ENCODE assay signal across 13 cellular contexts in genomic region chr1:30761312-30762151, GRCh38. TPM values are rescaled to one million over a fixed set of nuclear protein-coding genes. Genes with fewer than 3 reads are reported as not detected.
DNase-seq lines count a peak whose midpoint lies in the region; ATAC-seq, FAIRE-seq and TF ChIP-seq lines count a peak whose summit lies in the region.
"Had no signal": no experiment of that assay in that cellular context is flagged by ENCODE, and none has a peak within 500 bp of the region (broad histone marks: within the 10 kb centered on the region; RNA-seq: fewer than 3 reads in every experiment).

No MANE protein-coding gene starts in this region.

- H3K4me1 Mint-ChIP-seq in activated CD8-positive, alpha-beta T cell treated with anti-CD3 and anti-CD28 coated beads for 36 hours (ENCODE audit: low read depth) = peaks cover 84% of the 10 kb centered on the region

- intact Hi-C loops in activated CD8-positive, alpha-beta T cell treated with anti-CD3 and anti-CD28 coated beads for 36 hours (cut with micrococcal nuclease) = no loop called here

- no peak overlapping the region for H3K4me3 Mint-ChIP-seq in activated CD8-positive, alpha-beta T cell treated with anti-CD3 and anti-CD28 coated beads for 36 hours

- TF ChIP-seq POLR2A in GM12891 (IDR thresholded peaks at IDR 0.05; ENCODE audit: low read depth, low read length) = no peak

- H3K27ac Mint-ChIP-seq in activated CD8-positive, alpha-beta T cell treated with anti-CD3 and anti-CD28 coated beads for 36 hours = peak overlapping the region; percentile 81

- DNase-seq in AG20443 (ENCODE audit: low spot score) (peak; percentile 81), GM12891 (ENCODE audit: insufficient read length, low spot score) (no peak), medulla oblongata (ENCODE audit: extremely low spot score) (peak; percentile 43), NCI-H510A treated with DMSO at 0.1 percent for 48 hours (lab: John Stamatoyannopoulos, UW) (no peak), GM19238 (ENCODE audit: insufficient read length, low spot score) (no peak), NCI-H748 treated with DMSO at 0.1 percent for 48 hours (lab: John Stamatoyannopoulos, UW) (no peak)
- peak; percentile 38 for DNase-seq in activated CD8-positive, alpha-beta T cell treated with anti-CD3 and anti-CD28 coated beads for 36 hours
- no peak for DNase-seq in effector CD4-positive, alpha-beta T cell
- DNase-seq: activated CD4-positive, alpha-beta T cell treated with anti-CD3 and anti-CD28 coated beads, Interleukin-2, amount 50 U/mL, for 48 hours; left colon; NCI-H526 treated with DMSO at 0.1 percent for 48 hours; stimulated activated CD4-positive, alpha-beta T cell treated with anti-CD3 and anti-CD28 coated beads, Interleukin-2, amount 100 ng/mL, for 48 hours had no signal

- no peaks in the 10 kb centered on the region for H3K9me3 Mint-ChIP-seq in activated CD8-positive, alpha-beta T cell treated with anti-CD3 and anti-CD28 coated beads for 36 hours

- peaks cover 2% of the 10 kb centered on the region for H3K36me3 Mint-ChIP-seq in activated CD8-positive, alpha-beta T cell treated with anti-CD3 and anti-CD28 coated beads for 36 hours (ENCODE audit: low read depth)

- POLR2A ChIA-PET in activated CD8-positive, alpha-beta T cell treated with anti-CD3 and anti-CD28 coated beads for 36 hours (lab: Charles Lee) = interaction anchor here (0.9 to 24.0 kb wide), 4 partner anchors 10 to 535 kb away, joined by 3 to 671 read pairs (median 7); partner anchors contain the start of genes LAPTM5, MATN1, SNRNP40 and ZCCHC17

- peak; percentile 94 for FAIRE-seq in GM12891 (lab: Jason Lieb, UNC)
- FAIRE-seq: D721Med had no signal

- H3K27me3 Mint-ChIP-seq in activated CD8-positive, alpha-beta T cell treated with anti-CD3 and anti-CD28 coated beads for 36 hours = no peaks in the 10 kb centered on the region

- TF ChIP-seq CTCF in activated CD8-positive, alpha-beta T cell treated with anti-CD3 and anti-CD28 coated beads for 36 hours (IDR thresholded peaks at IDR 0.05) = no peak

- ATAC-seq in activated CD8-positive, alpha-beta T cell treated with anti-CD3 and anti-CD28 coated beads for 36 hours = no peak

- CTCF ChIA-PET in activated CD8-positive, alpha-beta T cell treated with anti-CD3 and anti-CD28 coated beads for 36 hours (lab: Charles Lee) = interaction anchor here (0.7 to 15.2 kb wide), 10 partner anchors 9 to 184 kb away, joined by 3 to 186 read pairs (median 5); partner anchors contain the start of gene MATN1

TF ChIP-seq in GM12891, 5 proteins besides CTCF, POLR2A, EP300 and RAD21:
- no peak for TF ChIP-seq SPI1 (IDR thresholded peaks at IDR 0.05; ENCODE audit: low read depth, low read length)
- TF ChIP-seq POU2F2 (IDR thresholded peaks at IDR 0.05; ENCODE audit: low read depth, low read length) = no peak
- TF ChIP-seq TAF1 (IDR thresholded peaks at IDR 0.05; ENCODE audit: low read depth, low read length) = no peak; the same call in 1 of the 2 replicates
- TF ChIP-seq POLR2AphosphoS5 (IDR thresholded peaks at IDR 0.05; ENCODE audit: low read depth, low read length) = no peak
- TF ChIP-seq PAX5 (IDR thresholded peaks at IDR 0.05; ENCODE audit: insufficient read depth, low read length, severe bottlenecking) = no peak

RNA-seq across cellular contexts. Expression of gene LAPTM5, which starts 4.0 kb away (rescaled TPM):
- 479 TPM for polyA plus RNA-seq in GM12891 (2012; ENCODE audit: low read depth, missing spikeins)
- total RNA-seq in activated CD8-positive, alpha-beta T cell treated with anti-CD3 and anti-CD28 coated beads for 36 hours = 100 to 1,000 TPM; 229 to 237 TPM

RNA-seq across cellular contexts. Expression of gene MATN1, which starts 38.1 kb away (rescaled TPM):
- polyA plus RNA-seq in GM12891 (2012; ENCODE audit: low read depth, missing spikeins) = 0.65 TPM
- total RNA-seq in activated CD8-positive, alpha-beta T cell treated with anti-CD3 and anti-CD28 coated beads for 36 hours = 1 to 10 TPM in 1 of 2 experiments, under 1 TPM in 1; 0.45 to 1.4 TPM
- total RNA-seq: left colon had no signal

Comparison
In these comparisons a context has a peak if more than half of its experiments do, and no peak if none do; other contexts are left out.
1. DNase-seq: peak in AG20443 (single experiment), activated CD8-positive, alpha-beta T cell treated with anti-CD3 and anti-CD28 coated beads for 36 hours (single experiment) and medulla oblongata (single experiment); none in GM12891 (single experiment), effector CD4-positive, alpha-beta T cell (single experiment), NCI-H510A treated with DMSO at 0.1 percent for 48 hours (single experiment), GM19238 (single experiment) and NCI-H748 treated with DMSO at 0.1 percent for 48 hours (single experiment).